Comparison of ENCODE assay signal across 1 cellular context in genomic region chr21:37206531-37206930, GRCh38.
TF ChIP-seq lines count a peak whose summit lies in the region.

No MANE protein-coding gene starts in this region.

TF ChIP-seq in GM12891, 5 proteins besides CTCF, POLR2A, EP300 and RAD21:
- TF ChIP-seq SPI1 (IDR thresholded peaks at IDR 0.05; ENCODE audit: low read depth, low read length) (no peak), TAF1 (IDR thresholded peaks at IDR 0.05; ENCODE audit: low read depth, low read length) (no peak), PAX5 (IDR thresholded peaks at IDR 0.05; ENCODE audit: insufficient read depth, low read length, severe bottlenecking) (no peak), POLR2AphosphoS5 (IDR thresholded peaks at IDR 0.05; ENCODE audit: low read depth, low read length) (no peak), POU2F2 (IDR thresholded peaks at IDR 0.05; ENCODE audit: low read depth, low read length) (no peak)
